ENCODE assay signal across 1 cellular context in the genomic region with DNA sequence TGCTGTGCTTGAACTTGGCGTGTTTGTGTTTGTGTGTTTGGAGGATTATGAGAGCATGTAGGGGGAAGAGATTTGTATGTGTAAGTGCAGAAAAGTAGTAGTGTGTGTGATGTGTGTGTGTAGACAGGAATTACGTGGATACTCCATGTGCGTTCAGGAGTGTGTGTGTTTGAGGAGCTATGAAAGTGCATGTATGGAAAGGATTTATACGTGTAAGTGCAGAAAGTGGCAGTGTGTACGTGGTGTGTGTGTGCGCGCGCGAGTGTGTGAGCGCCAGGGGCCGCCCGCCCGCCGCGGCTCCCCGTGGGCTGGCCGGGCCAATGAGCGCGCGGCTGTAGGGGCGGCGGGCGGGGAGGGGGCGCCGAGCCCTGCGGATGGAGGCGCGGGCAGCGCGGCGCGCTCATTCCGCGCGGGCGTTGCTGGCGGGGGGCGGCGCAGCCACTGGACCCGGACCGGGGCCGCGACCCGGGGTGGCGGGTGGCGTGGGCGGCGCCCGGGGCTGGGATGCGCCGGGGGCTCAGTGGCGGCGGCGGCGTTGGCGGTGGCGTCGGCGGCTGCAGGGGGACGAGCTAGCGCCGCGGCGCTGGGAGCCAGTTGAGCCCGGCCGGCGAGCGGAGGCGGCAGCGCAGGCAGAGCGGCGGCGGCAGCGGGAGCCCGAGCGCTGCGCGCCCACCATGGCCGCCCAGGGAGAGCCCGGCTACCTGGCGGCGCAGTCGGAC.
TF ChIP-seq lines count a peak whose summit lies in the region.

A gene with protein sequence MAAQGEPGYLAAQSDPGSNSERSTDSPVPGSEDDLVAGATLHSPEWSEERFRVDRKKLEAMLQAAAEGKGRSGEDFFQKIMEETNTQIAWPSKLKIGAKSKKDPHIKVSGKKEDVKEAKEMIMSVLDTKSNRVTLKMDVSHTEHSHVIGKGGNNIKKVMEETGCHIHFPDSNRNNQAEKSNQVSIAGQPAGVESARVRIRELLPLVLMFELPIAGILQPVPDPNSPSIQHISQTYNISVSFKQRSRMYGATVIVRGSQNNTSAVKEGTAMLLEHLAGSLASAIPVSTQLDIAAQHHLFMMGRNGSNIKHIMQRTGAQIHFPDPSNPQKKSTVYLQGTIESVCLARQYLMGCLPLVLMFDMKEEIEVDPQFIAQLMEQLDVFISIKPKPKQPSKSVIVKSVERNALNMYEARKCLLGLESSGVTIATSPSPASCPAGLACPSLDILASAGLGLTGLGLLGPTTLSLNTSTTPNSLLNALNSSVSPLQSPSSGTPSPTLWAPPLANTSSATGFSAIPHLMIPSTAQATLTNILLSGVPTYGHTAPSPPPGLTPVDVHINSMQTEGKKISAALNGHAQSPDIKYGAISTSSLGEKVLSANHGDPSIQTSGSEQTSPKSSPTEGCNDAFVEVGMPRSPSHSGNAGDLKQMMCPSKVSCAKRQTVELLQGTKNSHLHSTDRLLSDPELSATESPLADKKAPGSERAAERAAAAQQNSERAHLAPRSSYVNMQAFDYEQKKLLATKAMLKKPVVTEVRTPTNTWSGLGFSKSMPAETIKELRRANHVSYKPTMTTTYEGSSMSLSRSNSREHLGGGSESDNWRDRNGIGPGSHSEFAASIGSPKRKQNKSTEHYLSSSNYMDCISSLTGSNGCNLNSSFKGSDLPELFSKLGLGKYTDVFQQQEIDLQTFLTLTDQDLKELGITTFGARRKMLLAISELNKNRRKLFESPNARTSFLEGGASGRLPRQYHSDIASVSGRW (plus strand): TSS at position 403 of the 719 bp plus-strand sequence. CDS start 272 bp downstream, at position 675.

TF ChIP-seq in GM12878, 131 proteins besides CTCF, POLR2A, EP300 and RAD21 (continued from another document):
- TF ChIP-seq, protein P1, sequence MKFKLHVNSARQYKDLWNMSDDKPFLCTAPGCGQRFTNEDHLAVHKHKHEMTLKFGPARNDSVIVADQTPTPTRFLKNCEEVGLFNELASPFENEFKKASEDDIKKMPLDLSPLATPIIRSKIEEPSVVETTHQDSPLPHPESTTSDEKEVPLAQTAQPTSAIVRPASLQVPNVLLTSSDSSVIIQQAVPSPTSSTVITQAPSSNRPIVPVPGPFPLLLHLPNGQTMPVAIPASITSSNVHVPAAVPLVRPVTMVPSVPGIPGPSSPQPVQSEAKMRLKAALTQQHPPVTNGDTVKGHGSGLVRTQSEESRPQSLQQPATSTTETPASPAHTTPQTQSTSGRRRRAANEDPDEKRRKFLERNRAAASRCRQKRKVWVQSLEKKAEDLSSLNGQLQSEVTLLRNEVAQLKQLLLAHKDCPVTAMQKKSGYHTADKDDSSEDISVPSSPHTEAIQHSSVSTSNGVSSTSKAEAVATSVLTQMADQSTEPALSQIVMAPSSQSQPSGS (IDR thresholded peaks at IDR 0.05; ENCODE audit: low read length) = no peak
- TF ChIP-seq CHD1 (IDR thresholded peaks at IDR 0.05; ENCODE audit: low read depth, low read length) = no peak
- TF ChIP-seq SPI1 (IDR thresholded peaks at IDR 0.05; ENCODE audit: borderline replicate concordance, insufficient read depth, low read depth, low read length) = no peak
- TF ChIP-seq RUNX3 (IDR thresholded peaks at IDR 0.05; ENCODE audit: low read length) = no peak
- TF ChIP-seq MYC (IDR thresholded peaks at IDR 0.05; ENCODE audit: insufficient read depth, insufficient read length, insufficient replicate concordance, low read length, severe bottlenecking) = no peak
- TF ChIP-seq SRF (IDR thresholded peaks at IDR 0.05; ENCODE audit: low read depth in 2 of 2, low read length in 2 of 2) = no peak
- TF ChIP-seq, protein P2, sequence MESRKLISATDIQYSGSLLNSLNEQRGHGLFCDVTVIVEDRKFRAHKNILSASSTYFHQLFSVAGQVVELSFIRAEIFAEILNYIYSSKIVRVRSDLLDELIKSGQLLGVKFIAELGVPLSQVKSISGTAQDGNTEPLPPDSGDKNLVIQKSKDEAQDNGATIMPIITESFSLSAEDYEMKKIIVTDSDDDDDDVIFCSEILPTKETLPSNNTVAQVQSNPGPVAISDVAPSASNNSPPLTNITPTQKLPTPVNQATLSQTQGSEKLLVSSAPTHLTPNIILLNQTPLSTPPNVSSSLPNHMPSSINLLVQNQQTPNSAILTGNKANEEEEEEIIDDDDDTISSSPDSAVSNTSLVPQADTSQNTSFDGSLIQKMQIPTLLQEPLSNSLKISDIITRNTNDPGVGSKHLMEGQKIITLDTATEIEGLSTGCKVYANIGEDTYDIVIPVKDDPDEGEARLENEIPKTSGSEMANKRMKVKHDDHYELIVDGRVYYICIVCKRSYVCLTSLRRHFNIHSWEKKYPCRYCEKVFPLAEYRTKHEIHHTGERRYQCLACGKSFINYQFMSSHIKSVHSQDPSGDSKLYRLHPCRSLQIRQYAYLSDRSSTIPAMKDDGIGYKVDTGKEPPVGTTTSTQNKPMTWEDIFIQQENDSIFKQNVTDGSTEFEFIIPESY (IDR thresholded peaks at IDR 0.05) = no peak
- TF ChIP-seq NR2C2 (IDR thresholded peaks at IDR 0.05; ENCODE audit: borderline replicate concordance, control insufficient read depth, insufficient read length, low read depth) = no peak
- TF ChIP-seq KDM1A (IDR thresholded peaks at IDR 0.05; ENCODE audit: borderline replicate concordance) = no peak
- no peak for TF ChIP-seq MTA3 (IDR thresholded peaks at IDR 0.05; ENCODE audit: borderline replicate concordance, low read length)
